ENCODE assay signal across 11 cellular contexts in genomic region chr11:60767388-60767811, GRCh38. TPM values are rescaled to one million over a fixed set of nuclear protein-coding genes. Genes with fewer than 3 reads are reported as not detected.
DNase-seq lines count a peak whose midpoint lies in the region; ATAC-seq and TF ChIP-seq lines count a peak whose summit lies in the region.
"Had no signal": no experiment of that assay in that cellular context is flagged by ENCODE, and none has a peak within 500 bp of the region (broad histone marks: within the 10 kb centered on the region; RNA-seq: fewer than 3 reads in every experiment).

No MANE protein-coding gene starts in this region.

- DNase-seq in stimulated activated CD4-positive, alpha-beta T cell treated with anti-CD3 and anti-CD28 coated beads, Interleukin-15, amount 100 ng/mL, for 24 hours, result peak; percentile 48
- no peak for DNase-seq in stimulated activated CD4-positive, alpha-beta T cell treated with anti-CD3 and anti-CD28 coated beads, Interleukin-12 subunit alpha, Interleukin-12 subunit beta, amount 100 ng/mL, for 4 hours
- peak; percentile 28 to 40 for DNase-seq in activated T-cell treated with anti-CD3 and anti-CD28 coated beads, Interleukin-2, amount 50 U/mL, for 72 hours
- DNase-seq in kidney tubule cell (ENCODE audit: low spot score) (peak; percentile 4), upper lobe of right lung (peak; percentile 57), DMS79 (lab: John Stamatoyannopoulos, UW) (no peak)
- DNase-seq: NCI-H1417 treated with DMSO at 0.1 percent for 48 hours had no signal

- peaks cover 13% of the 10 kb centered on the region for H3K4me1 Mint-ChIP-seq in activated T-cell treated with anti-CD3 and anti-CD28 coated beads, Interleukin-2, amount 50 U/mL, for 72 hours (ENCODE audit: low read depth)

- H3K4me1 ChIP-seq in upper lobe of right lung, result no peaks in the 10 kb centered on the region

- no peaks in the 10 kb centered on the region for H3K9me3 ChIP-seq in upper lobe of right lung
- H3K9me3 ChIP-seq: neutrophil had no signal

- H3K36me3 Mint-ChIP-seq in activated T-cell treated with anti-CD3 and anti-CD28 coated beads, Interleukin-2, amount 50 U/mL, for 72 hours (ENCODE audit: insufficient read depth in 2 of 2), result no peaks in the 10 kb centered on the region

- H3K36me3 ChIP-seq in upper lobe of right lung, result no peaks in the 10 kb centered on the region
- H3K36me3 ChIP-seq: neutrophil had no signal

- H3K27ac ChIP-seq in upper lobe of right lung, result no peak overlapping the region
- H3K27ac ChIP-seq: neutrophil had no signal

- peaks cover 29% of the 10 kb centered on the region for H3K27me3 ChIP-seq in upper lobe of right lung

- intact Hi-C loops in upper lobe of right lung (cut with DNase I), result no loop called here

- peak; percentile 36 to 42 for ATAC-seq in activated T-cell treated with anti-CD3 and anti-CD28 coated beads, Interleukin-2, amount 50 U/mL, for 72 hours (replicated peaks in 1 of 2)
- ATAC-seq in upper lobe of right lung (peak; percentile 32), GM19023 (IDR thresholded peaks at IDR 0.05; ENCODE audit: unreplicated experiment) (no peak), GM19452 (IDR thresholded peaks at IDR 0.05; ENCODE audit: unreplicated experiment) (no peak)

- H3K27me3 Mint-ChIP-seq in activated T-cell treated with anti-CD3 and anti-CD28 coated beads, Interleukin-2, amount 50 U/mL, for 72 hours (ENCODE audit: low read depth), result peaks cover 18% of the 10 kb centered on the region

- peak; percentile 38 for TF ChIP-seq CTCF in upper lobe of right lung (IDR thresholded peaks at IDR 0.05)

- no peak overlapping the region for H3K27ac Mint-ChIP-seq in activated T-cell treated with anti-CD3 and anti-CD28 coated beads, Interleukin-2, amount 50 U/mL, for 72 hours
- H3K27ac Mint-ChIP-seq: activated naive CD8-positive, alpha-beta T cell had no signal

- no peaks in the 10 kb centered on the region for H3K9me3 Mint-ChIP-seq in activated T-cell treated with anti-CD3 and anti-CD28 coated beads, Interleukin-2, amount 50 U/mL, for 72 hours

- no peak overlapping the region for H3K4me3 Mint-ChIP-seq in activated T-cell treated with anti-CD3 and anti-CD28 coated beads, Interleukin-2, amount 50 U/mL, for 72 hours
- H3K4me3 Mint-ChIP-seq: activated naive CD8-positive, alpha-beta T cell had no signal

- H3K4me3 ChIP-seq in upper lobe of right lung, result no peak overlapping the region

RNA-seq across cellular contexts. Expression of gene MS4A15, which starts 10.7 kb away (rescaled TPM):
- total RNA-seq in activated T-cell treated with anti-CD3 and anti-CD28 coated beads, Interleukin-2, amount 50 U/mL, for 72 hours, result not detected
- 147 TPM for total RNA-seq in upper lobe of right lung

RNA-seq across cellular contexts. Expression of gene MS4A10, which starts 17.7 kb away (rescaled TPM):
- not detected for total RNA-seq in activated T-cell treated with anti-CD3 and anti-CD28 coated beads, Interleukin-2, amount 50 U/mL, for 72 hours
- not detected for total RNA-seq in upper lobe of right lung

RNA-seq across cellular contexts. Expression of gene MS4A18, which starts 42.9 kb away (rescaled TPM):
- not detected for total RNA-seq in activated T-cell treated with anti-CD3 and anti-CD28 coated beads, Interleukin-2, amount 50 U/mL, for 72 hours
- not detected for total RNA-seq in upper lobe of right lung

Comparison
In these comparisons a context has a peak if more than half of its experiments do, and no peak if none do; other contexts are left out.
1. DNase-seq: peak in stimulated activated CD4-positive, alpha-beta T cell treated with anti-CD3 and anti-CD28 coated beads, Interleukin-15, amount 100 ng/mL, for 24 hours (single experiment), activated T-cell treated with anti-CD3 and anti-CD28 coated beads, Interleukin-2, amount 50 U/mL, for 72 hours (2 of 2), kidney tubule cell (single experiment) and upper lobe of right lung (single experiment); none in stimulated activated CD4-positive, alpha-beta T cell treated with anti-CD3 and anti-CD28 coated beads, Interleukin-12 subunit alpha, Interleukin-12 subunit beta, amount 100 ng/mL, for 4 hours (single experiment) and DMS79 (single experiment).
2. ATAC-seq: peak in activated T-cell treated with anti-CD3 and anti-CD28 coated beads, Interleukin-2, amount 50 U/mL, for 72 hours (2 of 2) and upper lobe of right lung (single experiment); none in GM19023 (single experiment) and GM19452 (single experiment).
3. RNA of gene MS4A15, which starts 10.7 kb away (total RNA-seq): 147 TPM in upper lobe of right lung (single experiment); not detected in activated T-cell treated with anti-CD3 and anti-CD28 coated beads, Interleukin-2, amount 50 U/mL, for 72 hours; every median in the first group is over 100 times any median in the second.